ENCODE assay signal across 9 cellular contexts in the genomic region with DNA sequence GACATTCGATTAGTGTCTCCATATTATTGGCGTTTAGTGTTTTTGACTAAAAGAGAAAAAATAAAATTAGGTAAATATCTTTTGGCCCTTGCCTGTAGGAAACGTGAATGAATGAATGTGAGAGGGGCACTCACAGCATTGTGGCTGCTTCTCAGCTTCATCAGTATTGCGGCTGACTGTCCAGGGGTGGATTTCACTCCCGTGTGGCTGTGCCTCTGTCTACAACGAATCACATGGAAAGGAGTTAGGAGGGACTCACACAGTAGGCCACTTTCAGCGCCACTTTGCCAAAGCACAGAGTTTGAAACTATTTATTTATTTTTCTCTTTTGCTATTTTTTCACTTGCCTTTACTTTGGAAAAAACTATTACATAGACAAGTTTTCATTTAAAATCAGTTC. TPM values are rescaled to one million over a fixed set of nuclear protein-coding genes. Genes with fewer than 3 reads are reported as not detected.
DNase-seq lines count a peak whose midpoint lies in the region; ATAC-seq and TF ChIP-seq lines count a peak whose summit lies in the region.
"Had no signal": no experiment of that assay in that cellular context is flagged by ENCODE, and none has a peak within 500 bp of the region (broad histone marks: within the 10 kb centered on the region; RNA-seq: fewer than 3 reads in every experiment).

No MANE protein-coding gene starts in this region.

- peak overlapping the region; percentile 91 for H3K27ac Mint-ChIP-seq in CD4-positive, alpha-beta T cell
- peak overlapping the region; percentile 90 for H3K27ac Mint-ChIP-seq in activated T-helper 1 cell treated with anti-CD3 and anti-CD28 coated beads, Interleukin-12 subunit alpha, Interleukin-12 subunit beta, Interleukin-2, Interleukin-4 antibody, amounts not matched to agents 30 ng/mL and 10 ng/mL and 1 ng/mL, durations not matched to agents 14 hours and 24 hours and 36 hours
- H3K27ac Mint-ChIP-seq in natural killer cell, result peak overlapping the region; percentile 97

- peak overlapping the region; percentile 76 for H3K4me3 ChIP-seq in Karpas-422 (ENCODE audit: low read length)

- no peaks in the 10 kb centered on the region for H3K27me3 ChIP-seq in CD4-positive, alpha-beta T cell (ENCODE audit: control insufficient read depth, insufficient read depth, low read length)
- H3K27me3 ChIP-seq in Karpas-422 (ENCODE audit: low read length), result no peaks in the 10 kb centered on the region

- peaks cover 63% of the 10 kb centered on the region for H3K4me1 ChIP-seq in Karpas-422 (ENCODE audit: low read length)

- DNase-seq in CD4-positive, alpha-beta T cell, result no peak
- DNase-seq in Karpas-422 (peak; percentile 47), natural killer cell (peak; percentile 47), NCI-H2107 treated with DMSO at 0.1 percent for 48 hours (lab: John Stamatoyannopoulos, UW; ENCODE audit: unreplicated experiment) (no peak), LoVo (ENCODE audit: low spot score) (no peak), COR-L47 (lab: John Stamatoyannopoulos, UW) (no peak), NCI-H446 (lab: John Stamatoyannopoulos, UW) (no peak)
- no peak for DNase-seq in activated T-helper 1 cell treated with anti-CD3 and anti-CD28 coated beads, Interleukin-12 subunit alpha, Interleukin-12 subunit beta, Interleukin-2, Interleukin-4 antibody, amounts not matched to agents 30 ng/mL and 10 ng/mL and 1 ng/mL, durations not matched to agents 14 hours and 24 hours and 36 hours (ENCODE audit: low spot score)
- DNase-seq: dermis blood vessel endothelial cell had no signal

- intact Hi-C loops in CD4-positive, alpha-beta T cell (cut with DNase I, micrococcal nuclease), result loop anchor here in 1 of 2 experiments (5.0 kb wide), 1 partner anchor 37 kb away; no protein-coding TSS in a partner anchor
- intact Hi-C loops in activated T-helper 1 cell treated with anti-CD3 and anti-CD28 coated beads, Interleukin-12 subunit alpha, Interleukin-12 subunit beta, Interleukin-2, Interleukin-4 antibody, amounts not matched to agents 30 ng/mL and 10 ng/mL and 1 ng/mL, durations not matched to agents 14 hours and 24 hours and 36 hours (cut with micrococcal nuclease), result loop anchor here (1.0 to 10.0 kb wide), 5 partner anchors 322 to 1279 kb away; partner anchors contain the start of gene WTAP
- intact Hi-C loops in natural killer cell (cut with micrococcal nuclease), result loop anchor here (2.0 to 10.0 kb wide), 3 partner anchors 175 to 1899 kb away; no protein-coding TSS in a partner anchor

- peaks cover 25% of the 10 kb centered on the region for H3K36me3 ChIP-seq in Karpas-422 (ENCODE audit: insufficient read depth, low read length)

- no peaks in the 10 kb centered on the region for H3K9me2 ChIP-seq in Karpas-422 (replicated peaks; ENCODE audit: insufficient read depth, low read length)

- H3K79me2 ChIP-seq in Karpas-422 (ENCODE audit: low read length), result no peaks in the 10 kb centered on the region

- POLR2A ChIA-PET in CD4-positive, alpha-beta T cell (lab: Charles Lee), result interaction anchor here (0.6 to 7.3 kb wide), 21 partner anchors 10 to 683 kb away, joined by 3 to 146 read pairs (median 5); partner anchors contain the start of genes RSPH3 and WTAP

- H3K27ac ChIP-seq in CD4-positive, alpha-beta T cell (ENCODE audit: low read depth, low read length), result peak overlapping the region; percentile 81
- peak overlapping the region; percentile 40 for H3K27ac ChIP-seq in Karpas-422 (ENCODE audit: low read length)

- peaks cover 59% of the 10 kb centered on the region for H3K36me3 Mint-ChIP-seq in CD4-positive, alpha-beta T cell (ENCODE audit: low read depth)
- H3K36me3 Mint-ChIP-seq in activated T-helper 1 cell treated with anti-CD3 and anti-CD28 coated beads, Interleukin-12 subunit alpha, Interleukin-12 subunit beta, Interleukin-2, Interleukin-4 antibody, amounts not matched to agents 30 ng/mL and 10 ng/mL and 1 ng/mL, durations not matched to agents 14 hours and 24 hours and 36 hours (ENCODE audit: low read depth), result peaks cover 55% of the 10 kb centered on the region
- peaks cover 29% of the 10 kb centered on the region for H3K36me3 Mint-ChIP-seq in natural killer cell

- no peak for ATAC-seq in CD4-positive, alpha-beta T cell (ENCODE audit: poor library complexity)
- ATAC-seq in natural killer cell, result peak in 1 of 3 donors; percentile 7

- H3K9ac ChIP-seq in Karpas-422 (ENCODE audit: low read length), result peak overlapping the region; percentile 71

- H3K9me3 Mint-ChIP-seq in CD4-positive, alpha-beta T cell, result no peaks in the 10 kb centered on the region
- no peaks in the 10 kb centered on the region for H3K9me3 Mint-ChIP-seq in activated T-helper 1 cell treated with anti-CD3 and anti-CD28 coated beads, Interleukin-12 subunit alpha, Interleukin-12 subunit beta, Interleukin-2, Interleukin-4 antibody, amounts not matched to agents 30 ng/mL and 10 ng/mL and 1 ng/mL, durations not matched to agents 14 hours and 24 hours and 36 hours
- H3K9me3 Mint-ChIP-seq in natural killer cell, result no peaks in the 10 kb centered on the region

- peak overlapping the region; percentile 97 for H3K4me3 Mint-ChIP-seq in CD4-positive, alpha-beta T cell
- H3K4me3 Mint-ChIP-seq in activated T-helper 1 cell treated with anti-CD3 and anti-CD28 coated beads, Interleukin-12 subunit alpha, Interleukin-12 subunit beta, Interleukin-2, Interleukin-4 antibody, amounts not matched to agents 30 ng/mL and 10 ng/mL and 1 ng/mL, durations not matched to agents 14 hours and 24 hours and 36 hours, result peak overlapping the region; percentile 91
- H3K4me3 Mint-ChIP-seq in natural killer cell, result peak overlapping the region; percentile 98

- no peak for TF ChIP-seq CTCF in CD4-positive, alpha-beta T cell (IDR thresholded peaks at IDR 0.05)
- no peak for TF ChIP-seq CTCF in natural killer cell (IDR thresholded peaks at IDR 0.05)

- H3K27me3 Mint-ChIP-seq in CD4-positive, alpha-beta T cell, result no peaks in the 10 kb centered on the region
- H3K27me3 Mint-ChIP-seq in activated T-helper 1 cell treated with anti-CD3 and anti-CD28 coated beads, Interleukin-12 subunit alpha, Interleukin-12 subunit beta, Interleukin-2, Interleukin-4 antibody, amounts not matched to agents 30 ng/mL and 10 ng/mL and 1 ng/mL, durations not matched to agents 14 hours and 24 hours and 36 hours (ENCODE audit: insufficient read depth), result no peaks in the 10 kb centered on the region
- no peaks in the 10 kb centered on the region for H3K27me3 Mint-ChIP-seq in natural killer cell (ENCODE audit: low read depth in 2 of 2)

- no peaks in the 10 kb centered on the region for H3K9me3 ChIP-seq in CD4-positive, alpha-beta T cell (ENCODE audit: control insufficient read depth, low read length)
- H3K9me3 ChIP-seq in Karpas-422 (ENCODE audit: low read length), result no peaks in the 10 kb centered on the region

- CTCF ChIA-PET in CD4-positive, alpha-beta T cell (lab: Charles Lee), result interaction anchor here (0.9 to 4.6 kb wide), 10 partner anchors 13 to 91 kb away, joined by 3 to 72 read pairs (median 8); no protein-coding TSS in a partner anchor

- peaks cover 78% of the 10 kb centered on the region for H3K4me1 Mint-ChIP-seq in CD4-positive, alpha-beta T cell (ENCODE audit: low read depth)
- H3K4me1 Mint-ChIP-seq in activated T-helper 1 cell treated with anti-CD3 and anti-CD28 coated beads, Interleukin-12 subunit alpha, Interleukin-12 subunit beta, Interleukin-2, Interleukin-4 antibody, amounts not matched to agents 30 ng/mL and 10 ng/mL and 1 ng/mL, durations not matched to agents 14 hours and 24 hours and 36 hours (ENCODE audit: low read depth), result peaks cover 78% of the 10 kb centered on the region
- peaks cover 61 to 63% of the 10 kb centered on the region in 2 donors for H3K4me1 Mint-ChIP-seq in natural killer cell

- no peaks in the 10 kb centered on the region for H4K20me1 ChIP-seq in Karpas-422 (ENCODE audit: insufficient read depth, low read depth, low read length)

- peak overlapping the region; percentile 91 for H3K4me2 ChIP-seq in Karpas-422 (ENCODE audit: low read depth, low read length, poor library complexity, severe bottlenecking)

- H2AFZ ChIP-seq in Karpas-422 (ENCODE audit: low read length), result no peak overlapping the region

RNA-seq across cellular contexts. Expression of gene TAGAP, which starts 0.8 kb away (rescaled TPM):
- total RNA-seq in CD4-positive, alpha-beta T cell, result 100 to 1,000 TPM; 245 to 261 TPM
- total RNA-seq in Karpas-422 (2014; rRNA removed; shearing (Covaris generic); ENCODE audit: low replicate concordance), result 16.2 and 16.5 TPM in 2 replicates
- total RNA-seq in activated T-helper 1 cell treated with anti-CD3 and anti-CD28 coated beads, Interleukin-12 subunit alpha, Interleukin-12 subunit beta, Interleukin-2, Interleukin-4 antibody, amounts not matched to agents 30 ng/mL and 10 ng/mL and 1 ng/mL, durations not matched to agents 14 hours and 24 hours and 36 hours, result 245 and 250 TPM in 2 replicates
- total RNA-seq in natural killer cell, result 100 to 1,000 TPM; 139 to 291 (median 178) TPM
- total RNA-seq: dermis blood vessel endothelial cell had no signal

RNA-seq across cellular contexts. Expression of gene RSPH3, which starts 44.0 kb away (rescaled TPM):
- total RNA-seq in CD4-positive, alpha-beta T cell, result 1 to 10 TPM in 1 of 2 experiments, under 1 TPM in 1; 0.59 to 1.1 TPM
- total RNA-seq in Karpas-422 (2014; rRNA removed; shearing (Covaris generic); ENCODE audit: low replicate concordance), result 2.1 and 3.3 TPM in 2 replicates
- total RNA-seq in activated T-helper 1 cell treated with anti-CD3 and anti-CD28 coated beads, Interleukin-12 subunit alpha, Interleukin-12 subunit beta, Interleukin-2, Interleukin-4 antibody, amounts not matched to agents 30 ng/mL and 10 ng/mL and 1 ng/mL, durations not matched to agents 14 hours and 24 hours and 36 hours, result 3.8 and 4.2 TPM in 2 replicates
- 1 to 10 TPM; 1.5 to 2.9 (median 2.4) TPM for total RNA-seq in natural killer cell

Comparison
In these comparisons a context has a peak if more than half of its experiments do, and no peak if none do; other contexts are left out.
1. DNase-seq: peak in Karpas-422 (single experiment) and natural killer cell (single experiment); none in CD4-positive, alpha-beta T cell (0 of 10), activated T-helper 1 cell treated with anti-CD3 and anti-CD28 coated beads, Interleukin-12 subunit alpha, Interleukin-12 subunit beta, Interleukin-2, Interleukin-4 antibody, amounts not matched to agents 30 ng/mL and 10 ng/mL and 1 ng/mL, durations not matched to agents 14 hours and 24 hours and 36 hours (single experiment), NCI-H2107 treated with DMSO at 0.1 percent for 48 hours (single experiment), LoVo (single experiment), COR-L47 (single experiment) and NCI-H446 (0 of 2).
2. Peak in every context shown above with its lines, with median percentiles within 50 percentile points of each other: H3K27ac Mint-ChIP-seq and H3K4me3 Mint-ChIP-seq.